21 cellular contexts compared by ENCODE assay signal in the genomic region with DNA sequence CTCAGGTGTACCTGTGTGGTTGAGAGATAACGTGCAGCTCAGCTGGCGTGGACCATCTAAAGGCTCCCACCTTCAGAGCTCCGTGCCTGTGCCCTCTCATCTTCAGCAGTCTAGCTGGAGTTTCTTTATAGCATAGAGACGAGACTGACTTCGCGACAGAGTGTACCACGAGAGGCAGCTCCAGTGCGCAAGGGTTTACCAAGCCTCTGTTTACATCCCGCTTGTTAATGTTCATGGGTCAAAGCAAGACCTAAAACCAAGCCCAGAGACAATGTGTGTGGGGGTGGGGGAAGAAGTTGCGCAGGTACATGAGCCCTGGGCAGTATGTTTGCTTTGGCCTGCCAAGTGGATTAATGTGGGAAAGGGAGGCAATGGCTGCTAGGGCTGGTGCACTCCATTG. TPM values are rescaled to one million over a fixed set of nuclear protein-coding genes. Genes with fewer than 3 reads are reported as not detected.
DNase-seq lines count a peak whose midpoint lies in the region; ATAC-seq, FAIRE-seq and TF ChIP-seq lines count a peak whose summit lies in the region.
"Had no signal": no experiment of that assay in that cellular context is flagged by ENCODE, and none has a peak within 500 bp of the region (broad histone marks: within the 10 kb centered on the region; RNA-seq: fewer than 3 reads in every experiment).

No MANE protein-coding gene starts in this region.

- DNase-seq in HepG2 (ENCODE audit: low spot score) (no peak), right lobe of liver (no peak), left kidney (ENCODE audit: low read depth, low spot score) (peak; percentile 58), progenitor cell of endocrine pancreas (ENCODE audit: low spot score, unreplicated experiment) (no peak), medulla oblongata (ENCODE audit: extremely low spot score) (no peak), right cardiac atrium (no peak)
- DNase-seq: 8988T; C1 segment of cervical spinal cord; CD4-positive, CD25-positive, alpha-beta regulatory T cell; CD8-positive, alpha-beta memory T cell; COR-L47; DMS 273 treated with DMSO at 0.1 percent for 48 hours; DMS53; DND-41; EL; GM23248; IMR-90 had no signal

- H3K79me2 ChIP-seq in HepG2 (ENCODE audit: insufficient read depth, low read length) = no peaks in the 10 kb centered on the region

- H3K9me3 ChIP-seq in HepG2 (ENCODE audit: low read length) (no peaks in the 10 kb centered on the region), right lobe of liver (no peaks in the 10 kb centered on the region), right cardiac atrium (ENCODE audit: control insufficient read depth, low read length) (no peaks in the 10 kb centered on the region)
- no peaks in the 10 kb centered on the region for H3K9me3 ChIP-seq in BLaER1 treated with 17β-estradiol and CSF1 and Interleukin-3, amounts not matched to agents 10 nM and 100 nM (replicated peaks in 1 of 11)
- H3K9me3 ChIP-seq: HAP-1 had no signal

- no peak overlapping the region for H3K9ac ChIP-seq in HepG2 (ENCODE audit: insufficient read depth, low read depth, low read length)
- no peak overlapping the region for H3K9ac ChIP-seq in BLaER1 treated with 17β-estradiol and CSF1 and Interleukin-3, amounts not matched to agents 10 nM and 100 nM
- H3K9ac ChIP-seq: GM23248 had no signal

- TF ChIP-seq RAD21 in HepG2 (CRISPR knock-in tag; IDR thresholded peaks at IDR 0.05) = no peak

- ATAC-seq in HepG2 (no peak), right lobe of liver (no peak), right cardiac atrium (no peak), GM21360 (IDR thresholded peaks at IDR 0.05; ENCODE audit: unreplicated experiment) (no peak)

- TF ChIP-seq EP300 in HepG2 (IDR thresholded peaks at IDR 0.05; ENCODE audit: low read depth in 2 of 2, low read length in 2 of 2) (no peak), HepG2 (CRISPR knock-in tag; IDR thresholded peaks at IDR 0.05; ENCODE audit: borderline replicate concordance) (no peak)

- H3K9me3 Mint-ChIP-seq in progenitor cell of endocrine pancreas (ENCODE audit: low read depth) = no peaks in the 10 kb centered on the region

- H3K4me1 Mint-ChIP-seq in progenitor cell of endocrine pancreas (ENCODE audit: low read depth) = peaks cover 8% of the 10 kb centered on the region

- no peak overlapping the region for H2AFZ ChIP-seq in HepG2 (ENCODE audit: low read length)
- H2AFZ ChIP-seq: GM23248 had no signal

- CTCF ChIA-PET in HepG2 (lab: Yijun Ruan, JAX; ENCODE audit: low intra/inter-chr PET ratio, low total read pairs) = no interaction called here

- no peaks in the 10 kb centered on the region for H3K36me3 ChIP-seq in HepG2 (replicated peaks in 1 of 2; ENCODE audit: control insufficient read depth in 1 of 2, insufficient read depth in 2 of 2, low read length in 2 of 2)
- no peaks in the 10 kb centered on the region for H3K36me3 ChIP-seq in right lobe of liver
- H3K36me3 ChIP-seq in BLaER1 treated with 17β-estradiol and CSF1 and Interleukin-3, amounts not matched to agents 10 nM and 100 nM = peaks cover 0 to 15% (median 0%) of the 10 kb centered on the region in 11 experiments; a peak in 4 of 22 replicates
- H3K36me3 ChIP-seq: HAP-1 had no signal

- H4K20me1 ChIP-seq in HepG2 (ENCODE audit: insufficient read depth, low read length) = no peaks in the 10 kb centered on the region
- H4K20me1 ChIP-seq in BLaER1 treated with 17β-estradiol and CSF1 and Interleukin-3, amounts not matched to agents 10 nM and 100 nM = no peaks in the 10 kb centered on the region; a peak in 1 of 22 replicates

- peak overlapping the region; percentile 70 for H3K27ac Mint-ChIP-seq in progenitor cell of endocrine pancreas
- H3K27ac Mint-ChIP-seq: CD4-positive, CD25-positive, alpha-beta regulatory T cell; CD8-positive, alpha-beta memory T cell had no signal

- no peak for FAIRE-seq in HepG2 (lab: Jason Lieb, UNC)
- FAIRE-seq: GM12878 had no signal

- H3K4me1 ChIP-seq in HepG2 (ENCODE audit: insufficient read depth, low read length) (peaks cover 12% of the 10 kb centered on the region), right lobe of liver (no peaks in the 10 kb centered on the region), right cardiac atrium (ENCODE audit: control insufficient read depth, insufficient read depth, low read length) (no peaks in the 10 kb centered on the region)
- peaks cover 15 to 43% (median 32%) of the 10 kb centered on the region in 10 experiments for H3K4me1 ChIP-seq in BLaER1 treated with 17β-estradiol and CSF1 and Interleukin-3, amounts not matched to agents 10 nM and 100 nM
- H3K4me1 ChIP-seq: HAP-1 had no signal

- H3K4me2 ChIP-seq in HepG2 (ENCODE audit: low read depth, low read length) = no peak overlapping the region
- H3K4me2 ChIP-seq in BLaER1 treated with 17β-estradiol and CSF1 and Interleukin-3, amounts not matched to agents 10 nM and 100 nM = peak overlapping the region; percentile 31 to 79 (median 69); a peak in 21 of 22 replicates

- peaks cover 13% of the 10 kb centered on the region for H3K27me3 Mint-ChIP-seq in progenitor cell of endocrine pancreas

- in situ Hi-C loops in HepG2 (cut with HindIII; ENCODE audit: extremely low pct_ligation_motif_present, low pct_unique_long_range_greater_than_20kb) = no loop called here

- no TSS peak for BruUV-seq in HepG2 (replicated peaks; lab: Mats Ljungman, UMichigan)

- TF ChIP-seq CTCF in HepG2 (CRISPR knock-in tag; IDR thresholded peaks at IDR 0.05) (no peak), right lobe of liver (IDR thresholded peaks at IDR 0.05) (no peak), progenitor cell of endocrine pancreas (IDR thresholded peaks at IDR 0.05; ENCODE audit: unreplicated experiment) (no peak)

- H3K4me3 ChIP-seq in HepG2 (replicated peaks in 1 of 3; ENCODE audit: insufficient read depth in 1 of 3, low read depth in 2 of 3, low read length in 3 of 3) (no peak overlapping the region), right lobe of liver (no peak overlapping the region), right cardiac atrium (ENCODE audit: low read length) (no peak overlapping the region)
- no peak overlapping the region for H3K4me3 ChIP-seq in BLaER1 treated with 17β-estradiol and CSF1 and Interleukin-3, amounts not matched to agents 10 nM and 100 nM
- H3K4me3 ChIP-seq: GM12878, GM23248, HAP-1 had no signal

- TF ChIP-seq POLR2A in HepG2 (IDR thresholded peaks at IDR 0.05; ENCODE audit: insufficient read depth in 1 of 2, low read depth in 2 of 2, low read length in 2 of 2) (no peak), right lobe of liver (IDR thresholded peaks at IDR 0.05) (no peak)

- no peak overlapping the region for H3K27ac ChIP-seq in HepG2 (ENCODE audit: extremely low read length, insufficient read depth, low read length)
- no peak overlapping the region for H3K27ac ChIP-seq in right lobe of liver
- peak overlapping the region in 7 of 11 experiments; percentile 11 to 69 (median 53); a peak in 11 of 22 replicates for H3K27ac ChIP-seq in BLaER1 treated with 17β-estradiol and CSF1 and Interleukin-3, amounts not matched to agents 10 nM and 100 nM
- no peak overlapping the region for H3K27ac ChIP-seq in right cardiac atrium (ENCODE audit: low read length)
- H3K27ac ChIP-seq: GM23248 had no signal

- intact Hi-C loops in HepG2 (cut with micrococcal nuclease; ENCODE audit: unreplicated experiment) (no loop called here), right lobe of liver (cut with DNase I) (no loop called here), right cardiac atrium (cut with DNase I) (no loop called here)

- peaks cover 2 to 9% of the 10 kb centered on the region in 2 experiments; a peak in 4 of 5 replicates for H3K27me3 ChIP-seq in HepG2 (ENCODE audit: control insufficient read depth in 1 of 2, insufficient read depth in 2 of 2, low read length in 2 of 2)
- no peaks in the 10 kb centered on the region for H3K27me3 ChIP-seq in right lobe of liver
- no peaks in the 10 kb centered on the region for H3K27me3 ChIP-seq in BLaER1 treated with 17β-estradiol and CSF1 and Interleukin-3, amounts not matched to agents 10 nM and 100 nM
- no peaks in the 10 kb centered on the region for H3K27me3 ChIP-seq in right cardiac atrium (ENCODE audit: control insufficient read depth, insufficient read depth)

- POLR2A ChIA-PET in HepG2 (lab: Yijun Ruan, JAX) = no interaction called here

- H3K36me3 Mint-ChIP-seq in progenitor cell of endocrine pancreas (ENCODE audit: insufficient read depth) = peaks cover 6% of the 10 kb centered on the region
- H3K36me3 Mint-ChIP-seq: CD4-positive, CD25-positive, alpha-beta regulatory T cell had no signal

- WGBS in HepG2 (ENCODE audit: low lambda C conversion rate) = 48% methylated on average over 10 of the region's 10 CpGs
- 87% methylated on average over 8 of the region's 10 CpGs for WGBS in right lobe of liver (ENCODE audit: insufficient coverage, low coverage, low lambda C conversion rate, missing lambda C conversion rate)
- WGBS in right cardiac atrium = 92% methylated on average over 10 of the region's 10 CpGs

- H3K4me3 Mint-ChIP-seq in progenitor cell of endocrine pancreas (ENCODE audit: low read depth) = no peak overlapping the region
- H3K4me3 Mint-ChIP-seq: CD4-positive, CD25-positive, alpha-beta regulatory T cell; CD8-positive, alpha-beta memory T cell had no signal

RNA-seq across cellular contexts. Expression of a gene that starts 15.6 kb away (rescaled TPM):
- total RNA-seq in HepG2 (2016; rRNA removed; fragmentation: Illumina TruSeq; extraction: Trizol) (18.5 and 23.6 TPM in 2 replicates), right lobe of liver (10 to 100 TPM; 16.6 to 22.2 (median 19.6) TPM), progenitor cell of endocrine pancreas (54.4 and 56.3 TPM in 2 replicates), right cardiac atrium (10 to 100 TPM in 3 of 4 donors, 1 to 10 TPM in 1; 8.1 to 15.1 (median 12.6) TPM)
- 3.3 and 4.3 TPM in 2 replicates for total RNA-seq in HepG2 (2016; cell fraction: cytosol; rRNA removed; fragmentation: Illumina TruSeq; extraction: Trizol; ENCODE audit: low read depth)
- 19.1 and 24.0 TPM in 2 replicates for total RNA-seq in HepG2 (2016; cell fraction: insoluble cytoplasmic fraction; rRNA removed; fragmentation: Illumina TruSeq; extraction: Trizol)
- total RNA-seq in HepG2 (2016; cell fraction: membrane; rRNA removed; fragmentation: Illumina TruSeq; extraction: Trizol) = 14.7 and 15.0 TPM in 2 replicates
- 12.1 and 12.4 TPM in 2 replicates for total RNA-seq in HepG2 (2016; cell fraction: nucleus; rRNA removed; fragmentation: Illumina TruSeq; extraction: Trizol)
- polyA plus RNA-seq in HepG2 (2011; rRNA removed) (11.9 and 14.7 TPM in 2 replicates), right cardiac atrium (5.2 TPM)
- polyA plus RNA-seq in HepG2 (2011; cell fraction: cytosol; rRNA removed) = 8.3 and 12.2 TPM in 2 replicates
- polyA plus RNA-seq in HepG2 (2011; cell fraction: nucleus; rRNA removed) = 6.9 and 11.2 TPM in 2 replicates
- 22.4 and 26.2 TPM in 2 replicates for polyA plus RNA-seq in HepG2 (2012)
- 2.4 and 3.1 TPM in 2 replicates for polyA plus RNA-seq in HepG2 (2016; cell fraction: cytosol; fragmentation: Illumina TruSeq; extraction: Trizol; ENCODE audit: low read depth)
- 29.9 and 30.8 TPM in 2 replicates for polyA plus RNA-seq in HepG2 (2016; cell fraction: insoluble cytoplasmic fraction; fragmentation: Illumina TruSeq; extraction: Trizol; ENCODE audit: low read depth)
- 9.4 and 10.5 TPM in 2 replicates for polyA plus RNA-seq in HepG2 (2016; cell fraction: membrane; fragmentation: Illumina TruSeq; extraction: Trizol; ENCODE audit: low read depth)
- 22.5 and 23.1 TPM in 2 replicates for polyA plus RNA-seq in HepG2 (2016; cell fraction: nucleus; fragmentation: Illumina TruSeq; extraction: Trizol; ENCODE audit: insufficient read depth, low read depth)
- polyA minus RNA-seq in HepG2 (2011; rRNA and poly(A)+ RNA removed; ENCODE audit: low replicate concordance) = 2.0 and 14.2 TPM in 2 replicates
- 15.8 and 19.7 TPM in 2 replicates for polyA minus RNA-seq in HepG2 (2011; cell fraction: cytosol; rRNA and poly(A)+ RNA removed)
- polyA minus RNA-seq in HepG2 (2011; cell fraction: nucleus; rRNA and poly(A)+ RNA removed) = 5.9 and 12.1 TPM in 2 replicates
- total RNA-seq: GM12878 had no signal
- polyA plus RNA-seq: GM12878 had no signal

Comparison
In these comparisons a context has a peak if more than half of its experiments do, and no peak if none do; other contexts are left out.
1. H3K27ac ChIP-seq: peak in BLaER1 treated with 17β-estradiol and CSF1 and Interleukin-3, amounts not matched to agents 10 nM and 100 nM (7 of 11); none in HepG2 (single experiment), right lobe of liver (0 of 3) and right cardiac atrium (single experiment).